Comparison of ENCODE assay signal across 10 cellular contexts in genomic region chr5:129361441-129362025, GRCh38.
A peak's percentile ranks its signal among the peaks of the same experiment; 100 is the strongest.
DNase-seq lines count a peak whose midpoint lies in the region; ATAC-seq and TF ChIP-seq lines count a peak whose summit lies in the region.
"Had no signal": no experiment of that assay in that cellular context is flagged by ENCODE, and none has a peak within 500 bp of the region (broad histone marks: within the 10 kb centered on the region; RNA-seq: fewer than 3 reads in every experiment).

No MANE protein-coding gene starts in this region.

- no peak overlapping the region for H2AFZ ChIP-seq in GM23248

- no peaks in the 10 kb centered on the region for H4K20me1 ChIP-seq in GM23248 (ENCODE audit: insufficient read depth)

- H3K4me3 ChIP-seq in AG04449 (ENCODE audit: low read depth, low read length) (no peak overlapping the region), GM23248 (no peak overlapping the region), fibroblast of the aortic adventitia (ENCODE audit: low read depth, low read length) (no peak overlapping the region), spleen (no peak overlapping the region), stomach (no peak overlapping the region)

- DNase-seq in AG04449 (ENCODE audit: low read depth, low spot score) (no peak), GM23248 (peak; percentile 14), RPMI8226 (peak; percentile 4), fibroblast of the aortic adventitia (ENCODE audit: low read depth) (peak; percentile 10), spleen (no peak), stomach (no peak)
- DNase-seq: activated CD4-positive, alpha-beta T cell treated with anti-CD3 and anti-CD28 coated beads for 48 hours; NCI-H187 treated with DMSO at 0.1 percent for 48 hours had no signal

- H3K27me3 Mint-ChIP-seq in activated T-helper 17 cell treated with anti-CD3 and anti-CD28 coated beads, Interleukin-2, amount 50 U/mL, for 72 hours: no peaks in the 10 kb centered on the region

- H3K36me3 ChIP-seq in GM23248 (ENCODE audit: low read depth) (no peaks in the 10 kb centered on the region), spleen (no peaks in the 10 kb centered on the region), stomach (no peaks in the 10 kb centered on the region)

- WGBS in GM23248 (ENCODE audit: low coverage in 1 of 2, low lambda C conversion rate in 2 of 2, missing lambda C conversion rate in 2 of 2), 2 experiments: 4 to 18% methylated on average over 1 of the region's 1 CpG
- 46 to 71% (median 50%) methylated on average over 1 of the region's 1 CpG for WGBS in spleen, 5 donors
- 40 to 63% (median 50%) methylated on average over 1 of the region's 1 CpG for WGBS in stomach, 5 donors

- CTCF ChIA-PET in AG04449 (lab: Yijun Ruan, JAX): interaction anchor here (0.9 to 1.3 kb wide), 2 partner anchors 12 to 407 kb away, joined by 4 to 6 read pairs; no protein-coding TSS in a partner anchor

- no peaks in the 10 kb centered on the region for H3K9me2 ChIP-seq in GM23248 (ENCODE audit: insufficient read depth)

- H3K79me2 ChIP-seq in GM23248 (ENCODE audit: insufficient read depth): no peaks in the 10 kb centered on the region

- no peak for TF ChIP-seq EP300 in stomach (IDR thresholded peaks at IDR 0.05)

- H3K4me2 ChIP-seq in GM23248 (ENCODE audit: unreplicated experiment): no peak overlapping the region

- intact Hi-C loops in spleen (cut with DNase I; ENCODE audit: low total_unique reads): no loop called here
- intact Hi-C loops in stomach (cut with DNase I; ENCODE audit: low total_unique reads): no loop called here

- TF ChIP-seq CTCF in AG04449 (IDR thresholded peaks at IDR 0.05; ENCODE audit: insufficient read depth, low read length, missing control alignments) (peak; percentile 19), fibroblast of the aortic adventitia (IDR thresholded peaks at IDR 0.05; ENCODE audit: insufficient read depth, low read length) (peak; percentile 8), spleen (IDR thresholded peaks at IDR 0.05 in 8 of 11, conservative IDR thresholded peaks at IDR 0.05 in 3 of 11) (no peak), stomach (IDR thresholded peaks at IDR 0.05) (no peak)

- H3F3A ChIP-seq in GM23248 (ENCODE audit: insufficient read depth): no peaks in the 10 kb centered on the region

- POLR2A ChIA-PET in AG04449 (lab: Yijun Ruan, JAX): no interaction called here

- no peaks in the 10 kb centered on the region for H3K4me1 ChIP-seq in GM23248 (ENCODE audit: insufficient read depth)
- no peaks in the 10 kb centered on the region for H3K4me1 ChIP-seq in spleen
- H3K4me1 ChIP-seq in stomach: no peaks in the 10 kb centered on the region

- no peaks in the 10 kb centered on the region for H3K36me3 Mint-ChIP-seq in activated T-helper 17 cell treated with anti-CD3 and anti-CD28 coated beads, Interleukin-2, amount 50 U/mL, for 72 hours (ENCODE audit: low read depth)

- ATAC-seq in activated T-helper 17 cell treated with anti-CD3 and anti-CD28 coated beads, Interleukin-2, amount 50 U/mL, for 72 hours (replicated peaks): no peak
- ATAC-seq in HG02571 (IDR thresholded peaks at IDR 0.05; ENCODE audit: unreplicated experiment): no peak

- no peak overlapping the region for H3K4me3 Mint-ChIP-seq in activated T-helper 17 cell treated with anti-CD3 and anti-CD28 coated beads, Interleukin-2, amount 50 U/mL, for 72 hours

- no peak overlapping the region for H3K9ac ChIP-seq in GM23248

- H3K9me3 Mint-ChIP-seq in activated T-helper 17 cell treated with anti-CD3 and anti-CD28 coated beads, Interleukin-2, amount 50 U/mL, for 72 hours: peaks cover 4% of the 10 kb centered on the region

- no peaks in the 10 kb centered on the region for H3K4me1 Mint-ChIP-seq in activated T-helper 17 cell treated with anti-CD3 and anti-CD28 coated beads, Interleukin-2, amount 50 U/mL, for 72 hours

- no peak for TF ChIP-seq POLR2A in spleen (IDR thresholded peaks at IDR 0.05)
- no peak for TF ChIP-seq POLR2A in stomach (IDR thresholded peaks at IDR 0.05)

- H3K27ac ChIP-seq in GM23248 (no peak overlapping the region), spleen (no peak overlapping the region), stomach (no peak overlapping the region)

- no peak overlapping the region for H3K27ac Mint-ChIP-seq in activated T-helper 17 cell treated with anti-CD3 and anti-CD28 coated beads, Interleukin-2, amount 50 U/mL, for 72 hours

- in situ Hi-C loops in GM23248 (cut with MboI): no loop called here

- H3K27me3 ChIP-seq in GM23248 (replicated peaks; ENCODE audit: insufficient read depth) (no peaks in the 10 kb centered on the region), spleen (replicated peaks in 1 of 7) (no peaks in the 10 kb centered on the region), stomach (no peaks in the 10 kb centered on the region)

- H3K9me3 ChIP-seq in GM23248 (ENCODE audit: low read depth): no peaks in the 10 kb centered on the region
- H3K9me3 ChIP-seq in spleen: peaks cover 0 to 17% (median 13%) of the 10 kb centered on the region in 8 donors
- peaks cover 0 to 7% (median 0%) of the 10 kb centered on the region in 4 donors for H3K9me3 ChIP-seq in stomach

Comparison
In these comparisons a context has a peak if more than half of its experiments do, and no peak if none do; other contexts are left out.
1. DNase-seq: peak in GM23248 (single experiment), RPMI8226 (single experiment) and fibroblast of the aortic adventitia (single experiment); none in AG04449 (single experiment), spleen (single experiment) and stomach (single experiment).
2. CTCF ChIP-seq: peak in AG04449 (single experiment) and fibroblast of the aortic adventitia (single experiment); none in spleen (0 of 11) and stomach (0 of 7).